ENCODE assay signal across 8 cellular contexts in the genomic region with DNA sequence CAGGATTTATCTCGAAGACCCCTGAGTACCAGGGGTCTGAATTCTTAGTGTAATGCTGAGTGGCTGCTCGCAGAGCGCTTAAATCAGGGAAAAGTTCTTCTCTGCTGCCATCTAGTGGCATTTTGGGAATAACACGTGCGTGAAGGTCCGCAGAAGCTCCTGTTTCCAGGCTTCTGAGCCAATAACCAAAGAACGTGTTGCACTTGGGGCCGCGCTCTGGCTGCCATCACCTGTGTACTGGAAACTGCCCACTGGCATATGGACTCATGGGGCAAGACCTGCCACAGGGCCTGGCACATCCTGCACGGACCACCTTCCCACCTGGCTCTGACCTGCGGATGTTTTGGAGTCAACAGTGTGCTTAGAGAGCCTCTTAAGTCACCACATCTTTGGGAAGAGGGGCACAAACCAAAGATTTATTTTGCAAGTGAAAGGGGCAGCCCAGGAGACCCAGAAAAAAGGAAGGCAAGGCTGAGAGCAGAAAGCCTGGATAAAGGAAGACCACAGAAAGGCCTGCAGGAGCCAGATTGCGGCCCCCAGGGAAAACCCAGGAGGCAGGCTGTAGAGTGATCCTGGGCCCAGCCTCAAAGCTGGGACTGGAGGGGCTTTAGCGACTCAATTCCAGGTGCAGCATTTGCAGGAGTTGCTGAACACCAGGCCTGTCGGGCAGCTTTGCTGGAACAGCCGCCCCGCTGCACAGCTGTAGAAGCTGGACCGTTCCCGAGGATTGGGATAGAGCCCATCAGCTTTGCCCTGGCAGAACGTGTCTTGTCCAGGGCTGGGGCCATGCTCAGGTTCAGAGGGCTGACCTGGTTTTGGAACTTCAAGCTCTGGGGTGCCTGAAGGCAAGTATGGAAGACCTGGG. TPM values are rescaled to one million over a fixed set of nuclear protein-coding genes. Genes with fewer than 3 reads are reported as not detected.
DNase-seq lines count a peak whose midpoint lies in the region; ATAC-seq, FAIRE-seq and TF ChIP-seq lines count a peak whose summit lies in the region.

No MANE protein-coding gene starts in this region.

- no peak overlapping the region for H3K4me3 ChIP-seq in A673 (ENCODE audit: low read depth, low read length, poor library complexity, severe bottlenecking)
- H3K4me3 ChIP-seq in kidney epithelial cell (ENCODE audit: low read depth, low read length): no peak overlapping the region

- H3K27me3 Mint-ChIP-seq in WTC11 (ENCODE audit: low read depth): peaks cover 6% of the 10 kb centered on the region

- TF ChIP-seq CTCF in A673 (conservative IDR thresholded peaks at IDR 0.05; ENCODE audit: low read depth, low read length) (peak; percentile 74), WTC11 (IDR thresholded peaks at IDR 0.05) (peak; percentile 75), kidney epithelial cell (IDR thresholded peaks at IDR 0.05; ENCODE audit: insufficient read depth, low read length, poor library complexity, severe bottlenecking) (peak; percentile 57)

- no peaks in the 10 kb centered on the region for H3K4me1 ChIP-seq in A673 (ENCODE audit: insufficient read depth, low read length, poor library complexity, severe bottlenecking)

- CTCF ChIA-PET in A673 (lab: Charles Lee) (interaction anchor here (0.6 to 4.2 kb wide), 9 partner anchors 10 to 188 kb away, joined by 3 to 65 read pairs (median 3); no protein-coding TSS in a partner anchor), WTC11 (lab: Charles Lee) (interaction anchor here (0.5 to 6.8 kb wide), 65 partner anchors 8 to 456 kb away, joined by 3 to 192 read pairs (median 6); a partner anchor contains a TSS)

- no peaks in the 10 kb centered on the region for H3K9me3 Mint-ChIP-seq in WTC11

- H3K27me3 ChIP-seq in A673 (replicated peaks; ENCODE audit: insufficient read depth, low read depth, low read length, poor library complexity): no peaks in the 10 kb centered on the region
- peaks cover 18% of the 10 kb centered on the region for H3K27me3 ChIP-seq in kidney epithelial cell (ENCODE audit: control insufficient read depth, insufficient read depth, low read length)

- peak; percentile 81 for DNase-seq in A673 (ENCODE audit: low spot score)
- DNase-seq in GM19239 (ENCODE audit: insufficient read length, low spot score): peak; percentile 69
- peak; percentile 21 for DNase-seq in NCI-H2196 treated with DMSO at 0.1 percent for 48 hours (lab: John Stamatoyannopoulos, UW; ENCODE audit: unreplicated experiment)
- peak; percentile 75 for DNase-seq in WTC11 (ENCODE audit: low spot score)
- peak; percentile 39 for DNase-seq in central memory CD4-positive, alpha-beta T cell
- DNase-seq in kidney epithelial cell (ENCODE audit: low read depth): peak; percentile 14
- peak; percentile 30 for DNase-seq in stimulated activated CD4-positive, alpha-beta T cell treated with anti-CD3 and anti-CD28 coated beads, Interleukin-4, amount 100 ng/mL, for 1 hour

- H3K36me3 Mint-ChIP-seq in WTC11: no peaks in the 10 kb centered on the region

- H3K4me1 Mint-ChIP-seq in WTC11: peaks cover 17% of the 10 kb centered on the region

- intact Hi-C loops in A673 (cut with micrococcal nuclease; ENCODE audit: unreplicated experiment): loop anchor here (1.0 kb wide), 2 partner anchors 98 to 177 kb away; no protein-coding TSS in a partner anchor

- H3K36me3 ChIP-seq in A673 (ENCODE audit: insufficient read depth, low read length, poor library complexity, severe bottlenecking) (no peaks in the 10 kb centered on the region), kidney epithelial cell (ENCODE audit: control insufficient read depth, insufficient read depth, low read length) (no peaks in the 10 kb centered on the region)

- H3K4me3 Mint-ChIP-seq in WTC11: peak overlapping the region; percentile 29

- no peaks in the 10 kb centered on the region for H3K9me3 ChIP-seq in A673 (ENCODE audit: low read depth, low read length, poor library complexity, severe bottlenecking)

- H3K27ac ChIP-seq in A673 (ENCODE audit: low read depth, low read length, poor library complexity, severe bottlenecking): no peak overlapping the region

- peak overlapping the region; percentile 34 for H3K27ac Mint-ChIP-seq in WTC11

- ATAC-seq in WTC11: peak; percentile 75
- ATAC-seq in GM19467 (IDR thresholded peaks at IDR 0.05; ENCODE audit: unreplicated experiment): no peak

- peak; percentile 85 for FAIRE-seq in GM19239 (lab: Jason Lieb, UNC)

- no TSS peak for BruUV-seq in A673 (replicated peaks; lab: Mats Ljungman, UMichigan)

- POLR2A ChIA-PET in A673 (lab: Charles Lee; ENCODE audit: low non-redundant PET): interaction anchor here (0.7 kb wide), 1 partner anchor 154 kb away, joined by 8 read pairs; no protein-coding TSS in a partner anchor
- POLR2A ChIA-PET in WTC11 (lab: Charles Lee): interaction anchor here (2.2 kb wide), 1 partner anchor 99 kb away, joined by 7 read pairs; no protein-coding TSS in a partner anchor

TF ChIP-seq in WTC11, 78 proteins besides CTCF, POLR2A, EP300 and RAD21:
- TF ChIP-seq FOXJ3 (CRISPR knock-in tag; IDR thresholded peaks at IDR 0.05; ENCODE audit: borderline replicate concordance) (no peak), NR2C2 (CRISPR knock-in tag; IDR thresholded peaks at IDR 0.05) (no peak), CREB1 (CRISPR knock-in tag; IDR thresholded peaks at IDR 0.05) (no peak), ZNF416 (CRISPR knock-in tag; IDR thresholded peaks at IDR 0.05) (no peak), CBFB (CRISPR knock-in tag; IDR thresholded peaks at IDR 0.05; ENCODE audit: low read depth) (no peak)
- TF ChIP-seq, protein P1, sequence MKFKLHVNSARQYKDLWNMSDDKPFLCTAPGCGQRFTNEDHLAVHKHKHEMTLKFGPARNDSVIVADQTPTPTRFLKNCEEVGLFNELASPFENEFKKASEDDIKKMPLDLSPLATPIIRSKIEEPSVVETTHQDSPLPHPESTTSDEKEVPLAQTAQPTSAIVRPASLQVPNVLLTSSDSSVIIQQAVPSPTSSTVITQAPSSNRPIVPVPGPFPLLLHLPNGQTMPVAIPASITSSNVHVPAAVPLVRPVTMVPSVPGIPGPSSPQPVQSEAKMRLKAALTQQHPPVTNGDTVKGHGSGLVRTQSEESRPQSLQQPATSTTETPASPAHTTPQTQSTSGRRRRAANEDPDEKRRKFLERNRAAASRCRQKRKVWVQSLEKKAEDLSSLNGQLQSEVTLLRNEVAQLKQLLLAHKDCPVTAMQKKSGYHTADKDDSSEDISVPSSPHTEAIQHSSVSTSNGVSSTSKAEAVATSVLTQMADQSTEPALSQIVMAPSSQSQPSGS (CRISPR knock-in tag; IDR thresholded peaks at IDR 0.05; ENCODE audit: borderline replicate concordance, low read depth): no peak
- TF ChIP-seq, protein P2, sequence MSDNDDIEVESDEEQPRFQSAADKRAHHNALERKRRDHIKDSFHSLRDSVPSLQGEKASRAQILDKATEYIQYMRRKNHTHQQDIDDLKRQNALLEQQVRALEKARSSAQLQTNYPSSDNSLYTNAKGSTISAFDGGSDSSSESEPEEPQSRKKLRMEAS (CRISPR knock-in tag; IDR thresholded peaks at IDR 0.05): peak; percentile 35; the same call in 1 of the 2 replicates
- TF ChIP-seq, protein P3, sequence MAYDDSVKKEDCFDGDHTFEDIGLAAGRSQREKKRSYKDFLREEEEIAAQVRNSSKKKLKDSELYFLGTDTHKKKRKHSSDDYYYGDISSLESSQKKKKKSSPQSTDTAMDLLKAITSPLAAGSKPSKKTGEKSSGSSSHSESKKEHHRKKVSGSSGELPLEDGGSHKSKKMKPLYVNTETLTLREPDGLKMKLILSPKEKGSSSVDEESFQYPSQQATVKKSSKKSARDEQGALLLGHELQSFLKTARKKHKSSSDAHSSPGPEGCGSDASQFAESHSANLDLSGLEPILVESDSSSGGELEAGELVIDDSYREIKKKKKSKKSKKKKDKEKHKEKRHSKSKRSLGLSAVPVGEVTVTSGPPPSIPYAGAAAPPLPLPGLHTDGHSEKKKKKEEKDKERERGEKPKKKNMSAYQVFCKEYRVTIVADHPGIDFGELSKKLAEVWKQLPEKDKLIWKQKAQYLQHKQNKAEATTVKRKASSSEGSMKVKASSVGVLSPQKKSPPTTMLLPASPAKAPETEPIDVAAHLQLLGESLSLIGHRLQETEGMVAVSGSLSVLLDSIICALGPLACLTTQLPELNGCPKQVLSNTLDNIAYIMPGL (CRISPR knock-in tag; IDR thresholded peaks at IDR 0.05): peak; percentile 25; the same call in 1 of the 2 replicates

RNA-seq across cellular contexts. Expression of a gene that starts 13.0 kb away (rescaled TPM):
- not detected in 2 replicates for total RNA-seq in A673 (2021)
- 0.15 to 0.39 TPM (median 0.21 TPM) in 3 replicates for total RNA-seq in WTC11 (2021)
- not detected in 2 replicates for total RNA-seq in kidney epithelial cell

RNA-seq across cellular contexts. Expression of a gene that starts 30.0 kb away (rescaled TPM):
- not detected in 2 replicates for total RNA-seq in A673 (2021)
- 0.24 to 0.41 TPM (median 0.27 TPM) in 3 replicates for total RNA-seq in WTC11 (2021)
- total RNA-seq in kidney epithelial cell: 1.5 and 2.1 TPM in 2 replicates

RNA-seq across cellular contexts. Expression of a gene that starts 40.9 kb away (rescaled TPM):
- not detected in 2 replicates for total RNA-seq in A673 (2021)
- total RNA-seq in WTC11 (2021): not detected in 3 replicates
- total RNA-seq in kidney epithelial cell: not detected in 2 replicates

Comparison
In these comparisons a context has a peak if more than half of its experiments do, and no peak if none do; other contexts are left out.
1. DNase-seq: peak in every context shown above with its lines; median percentile 81 in A673; 75 in WTC11; 69 in GM19239; 39 in central memory CD4-positive, alpha-beta T cell; 30 in stimulated activated CD4-positive, alpha-beta T cell treated with anti-CD3 and anti-CD28 coated beads, Interleukin-4, amount 100 ng/mL, for 1 hour; 21 in NCI-H2196 treated with DMSO at 0.1 percent for 48 hours; 14 in kidney epithelial cell.